9 cellular contexts compared by ENCODE assay signal in the genomic region with DNA sequence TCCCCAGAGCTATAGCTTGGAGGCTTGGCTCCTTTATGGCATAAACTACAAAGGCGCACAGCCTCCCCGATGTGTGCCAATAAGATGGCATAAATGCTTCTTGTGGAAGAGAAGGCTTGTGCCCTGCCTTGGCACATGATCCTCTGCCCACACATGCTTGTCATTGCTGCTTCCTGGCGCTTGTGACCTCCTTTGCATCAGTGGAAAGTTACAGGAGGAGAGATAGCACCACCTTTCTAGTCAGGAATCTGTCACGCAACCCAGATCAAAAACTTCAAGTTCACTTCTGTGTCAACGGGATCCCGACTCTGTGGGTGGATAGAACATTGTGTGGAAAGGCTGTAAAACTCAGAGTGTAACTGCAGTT.
DNase-seq lines count a peak whose midpoint lies in the region; ATAC-seq and TF ChIP-seq lines count a peak whose summit lies in the region.
"Had no signal": no experiment of that assay in that cellular context is flagged by ENCODE, and none has a peak within 500 bp of the region (broad histone marks: within the 10 kb centered on the region; RNA-seq: fewer than 3 reads in every experiment).

No MANE protein-coding gene starts in this region.

- H3K4me3 Mint-ChIP-seq in natural killer cell treated with Interleukin-12 subunit alpha and Interleukin-12 subunit beta and Interleukin-15 and Interleukin-18, amount 100 ng/mL, for 72 hours = peak overlapping the region; percentile 61
- no peak overlapping the region for H3K4me3 Mint-ChIP-seq in natural killer cell
- no peak overlapping the region for H3K4me3 Mint-ChIP-seq in central memory CD8-positive, alpha-beta T cell

- no peak overlapping the region for H3K4me3 ChIP-seq in psoas muscle
- no peak overlapping the region for H3K4me3 ChIP-seq in vagina

- H3K27ac ChIP-seq in psoas muscle (no peak overlapping the region), vagina (peak overlapping the region; percentile 54)

- 45 to 70% (median 54%) methylated on average over 6 of the region's 6 CpGs for WGBS in psoas muscle, 3 donors

- H3K27me3 ChIP-seq in psoas muscle (ENCODE audit: insufficient read depth in 3 of 3, low read length in 2 of 3) (no peaks in the 10 kb centered on the region), vagina (no peaks in the 10 kb centered on the region)

- H3K9me3 ChIP-seq in psoas muscle (no peaks in the 10 kb centered on the region), vagina (no peaks in the 10 kb centered on the region)

- peaks cover 8% of the 10 kb centered on the region for H3K9me3 Mint-ChIP-seq in natural killer cell treated with Interleukin-12 subunit alpha and Interleukin-12 subunit beta and Interleukin-15 and Interleukin-18, amount 100 ng/mL, for 72 hours
- H3K9me3 Mint-ChIP-seq in natural killer cell = no peaks in the 10 kb centered on the region
- H3K9me3 Mint-ChIP-seq in central memory CD8-positive, alpha-beta T cell = no peaks in the 10 kb centered on the region

- DNase-seq in natural killer cell treated with Interleukin-12 subunit alpha and Interleukin-12 subunit beta and Interleukin-15 and Interleukin-18, amount 100 ng/mL, for 72 hours (ENCODE audit: low spot score) = no peak
- DNase-seq in natural killer cell (no peak), psoas muscle (peak in 1 of 2 donors; percentile 19), vagina (ENCODE audit: extremely low spot score in 2 of 2) (no peak), COLO668 (lab: John Stamatoyannopoulos, UW; ENCODE audit: unreplicated experiment) (no peak), COR-L47 (lab: John Stamatoyannopoulos, UW) (no peak)
- DNase-seq in central memory CD8-positive, alpha-beta T cell (ENCODE audit: low spot score in 2 of 2) = no peak
- DNase-seq: NCI-H2081 had no signal

- TF ChIP-seq CTCF in natural killer cell (IDR thresholded peaks at IDR 0.05) (no peak), psoas muscle (IDR thresholded peaks at IDR 0.05) (no peak), vagina (IDR thresholded peaks at IDR 0.05) (no peak)

- peaks cover 14% of the 10 kb centered on the region for H3K36me3 Mint-ChIP-seq in natural killer cell treated with Interleukin-12 subunit alpha and Interleukin-12 subunit beta and Interleukin-15 and Interleukin-18, amount 100 ng/mL, for 72 hours
- H3K36me3 Mint-ChIP-seq in natural killer cell = peaks cover 21% of the 10 kb centered on the region
- H3K36me3 Mint-ChIP-seq in central memory CD8-positive, alpha-beta T cell (ENCODE audit: insufficient read depth) = peaks cover 83% of the 10 kb centered on the region

- no peaks in the 10 kb centered on the region for H3K36me3 ChIP-seq in psoas muscle (ENCODE audit: insufficient read depth in 1 of 2, low read depth in 1 of 2)
- no peaks in the 10 kb centered on the region for H3K36me3 ChIP-seq in vagina

- peaks cover 87 to 90% of the 10 kb centered on the region in 2 donors for H3K4me1 Mint-ChIP-seq in natural killer cell treated with Interleukin-12 subunit alpha and Interleukin-12 subunit beta and Interleukin-15 and Interleukin-18, amount 100 ng/mL, for 72 hours (ENCODE audit: low read depth in 2 of 2)
- H3K4me1 Mint-ChIP-seq in natural killer cell = peaks cover 91 to 97% of the 10 kb centered on the region in 2 donors
- H3K4me1 Mint-ChIP-seq in central memory CD8-positive, alpha-beta T cell = peaks cover 86% of the 10 kb centered on the region

- intact Hi-C loops in natural killer cell (cut with micrococcal nuclease) (no loop called here), psoas muscle (cut with DNase I) (no loop called here), vagina (cut with DNase I) (no loop called here)

- no peak for TF ChIP-seq POLR2A in vagina (IDR thresholded peaks at IDR 0.05)

- H3K4me1 ChIP-seq in psoas muscle = peaks cover 13% of the 10 kb centered on the region
- H3K4me1 ChIP-seq in vagina = peaks cover 58% of the 10 kb centered on the region

- H3K27ac Mint-ChIP-seq in natural killer cell treated with Interleukin-12 subunit alpha and Interleukin-12 subunit beta and Interleukin-15 and Interleukin-18, amount 100 ng/mL, for 72 hours = peak overlapping the region in 1 of 2 donors; percentile 99
- H3K27ac Mint-ChIP-seq in natural killer cell = peak overlapping the region in 1 of 2 donors; percentile 70
- H3K27ac Mint-ChIP-seq in central memory CD8-positive, alpha-beta T cell (ENCODE audit: low read depth) = peak overlapping the region; percentile 80

- H3K27me3 Mint-ChIP-seq in natural killer cell treated with Interleukin-12 subunit alpha and Interleukin-12 subunit beta and Interleukin-15 and Interleukin-18, amount 100 ng/mL, for 72 hours = no peaks in the 10 kb centered on the region
- H3K27me3 Mint-ChIP-seq in natural killer cell (ENCODE audit: low read depth in 2 of 2) = no peaks in the 10 kb centered on the region
- no peaks in the 10 kb centered on the region for H3K27me3 Mint-ChIP-seq in central memory CD8-positive, alpha-beta T cell

- peak; percentile 43 to 66 for ATAC-seq in natural killer cell treated with Interleukin-12 subunit alpha and Interleukin-12 subunit beta and Interleukin-15 and Interleukin-18, amount 100 ng/mL, for 72 hours
- ATAC-seq in natural killer cell (no peak), psoas muscle (peak; percentile 52 to 71 (median 55)), HG03039 (IDR thresholded peaks at IDR 0.05; ENCODE audit: unreplicated experiment) (no peak)
- ATAC-seq in central memory CD8-positive, alpha-beta T cell (replicated peaks; ENCODE audit: extremely low read depth, poor library complexity, severe bottlenecking) = no peak

Comparison
In these comparisons a context has a peak if more than half of its experiments do, and no peak if none do; other contexts are left out.
1. ATAC-seq: peak in natural killer cell treated with Interleukin-12 subunit alpha and Interleukin-12 subunit beta and Interleukin-15 and Interleukin-18, amount 100 ng/mL, for 72 hours (2 of 2) and psoas muscle (4 of 4); none in natural killer cell (0 of 3), central memory CD8-positive, alpha-beta T cell (single experiment) and HG03039 (single experiment).